ENCODE assay signal across 1 cellular context in the genomic region with DNA sequence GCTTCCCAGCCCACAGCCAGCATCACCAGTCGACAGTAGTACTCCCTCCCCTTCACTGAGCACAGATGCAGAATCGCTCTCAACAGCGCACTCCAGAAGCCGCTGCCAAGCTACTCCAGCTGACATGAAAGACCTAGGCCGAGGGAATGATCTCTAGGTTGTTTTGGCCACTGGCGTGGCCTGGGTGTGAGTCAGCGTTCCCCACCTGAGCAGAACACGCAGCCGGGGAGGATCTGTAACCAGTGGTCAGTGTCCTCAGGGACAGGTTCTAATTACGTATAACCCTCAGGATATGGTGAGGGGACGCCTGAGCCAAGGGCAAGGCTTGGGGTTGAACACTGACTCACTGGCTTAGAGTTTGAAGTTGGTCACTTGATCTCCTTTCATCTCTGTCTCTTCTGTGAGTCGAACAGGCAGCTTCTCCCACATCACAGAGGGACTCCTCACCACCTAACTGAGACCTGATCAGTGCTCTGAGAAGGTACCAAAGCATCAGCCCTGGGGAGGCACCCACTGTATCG.
TF ChIP-seq lines count a peak whose summit lies in the region.

No MANE protein-coding gene starts in this region.

TF ChIP-seq in K562, 482 proteins besides CTCF, POLR2A, EP300 and RAD21 (continued from another document and continues in another):
- TF ChIP-seq HMG20A (CRISPR knock-in tag; conservative IDR thresholded peaks at IDR 0.05) (no peak), ZEB2 (IDR thresholded peaks at IDR 0.05) (peak; percentile 75), SRF (CRISPR knock-in tag; IDR thresholded peaks at IDR 0.05) (no peak), YBX1 (IDR thresholded peaks at IDR 0.05) (no peak), ATF7 (IDR thresholded peaks at IDR 0.05) (peak; percentile 64; the same call in 1 of the 2 replicates), ARID2 (IDR thresholded peaks at IDR 0.05) (no peak), ZNF76 (CRISPR knock-in tag; IDR thresholded peaks at IDR 0.05; ENCODE audit: borderline replicate concordance) (0 out of 2 replicates have a peak, but pooled peaks have one; percentile 63), RBM17 (IDR thresholded peaks at IDR 0.05; ENCODE audit: borderline replicate concordance, low read depth, low read length) (no peak), GTF2A2 (tag; IDR thresholded peaks at IDR 0.05) (no peak), ATF1 (CRISPR knock-in tag; IDR thresholded peaks at IDR 0.05) (no peak), ATF1 (tag; IDR thresholded peaks at IDR 0.05) (no peak), STAT5A (IDR thresholded peaks at IDR 0.05; ENCODE audit: borderline replicate concordance, low read length) (no peak), NR1H2 (CRISPR knock-in tag; IDR thresholded peaks at IDR 0.05) (no peak), MCM3 (IDR thresholded peaks at IDR 0.05) (no peak), ZNF184 (CRISPR knock-in tag; IDR thresholded peaks at IDR 0.05) (no peak), EWSR1 (IDR thresholded peaks at IDR 0.05; ENCODE audit: borderline replicate concordance, low read depth, partially characterized antibody) (no peak), HDAC8 (tag; IDR thresholded peaks at IDR 0.05) (0 out of 2 replicates have a peak, but pooled peaks have one; percentile 32), FOS (IDR thresholded peaks at IDR 0.05; ENCODE audit: extremely low read depth, insufficient read length) (no peak), SRSF3 (IDR thresholded peaks at IDR 0.05; ENCODE audit: insufficient read depth, low read length) (no peak)
- TF ChIP-seq, protein P1, sequence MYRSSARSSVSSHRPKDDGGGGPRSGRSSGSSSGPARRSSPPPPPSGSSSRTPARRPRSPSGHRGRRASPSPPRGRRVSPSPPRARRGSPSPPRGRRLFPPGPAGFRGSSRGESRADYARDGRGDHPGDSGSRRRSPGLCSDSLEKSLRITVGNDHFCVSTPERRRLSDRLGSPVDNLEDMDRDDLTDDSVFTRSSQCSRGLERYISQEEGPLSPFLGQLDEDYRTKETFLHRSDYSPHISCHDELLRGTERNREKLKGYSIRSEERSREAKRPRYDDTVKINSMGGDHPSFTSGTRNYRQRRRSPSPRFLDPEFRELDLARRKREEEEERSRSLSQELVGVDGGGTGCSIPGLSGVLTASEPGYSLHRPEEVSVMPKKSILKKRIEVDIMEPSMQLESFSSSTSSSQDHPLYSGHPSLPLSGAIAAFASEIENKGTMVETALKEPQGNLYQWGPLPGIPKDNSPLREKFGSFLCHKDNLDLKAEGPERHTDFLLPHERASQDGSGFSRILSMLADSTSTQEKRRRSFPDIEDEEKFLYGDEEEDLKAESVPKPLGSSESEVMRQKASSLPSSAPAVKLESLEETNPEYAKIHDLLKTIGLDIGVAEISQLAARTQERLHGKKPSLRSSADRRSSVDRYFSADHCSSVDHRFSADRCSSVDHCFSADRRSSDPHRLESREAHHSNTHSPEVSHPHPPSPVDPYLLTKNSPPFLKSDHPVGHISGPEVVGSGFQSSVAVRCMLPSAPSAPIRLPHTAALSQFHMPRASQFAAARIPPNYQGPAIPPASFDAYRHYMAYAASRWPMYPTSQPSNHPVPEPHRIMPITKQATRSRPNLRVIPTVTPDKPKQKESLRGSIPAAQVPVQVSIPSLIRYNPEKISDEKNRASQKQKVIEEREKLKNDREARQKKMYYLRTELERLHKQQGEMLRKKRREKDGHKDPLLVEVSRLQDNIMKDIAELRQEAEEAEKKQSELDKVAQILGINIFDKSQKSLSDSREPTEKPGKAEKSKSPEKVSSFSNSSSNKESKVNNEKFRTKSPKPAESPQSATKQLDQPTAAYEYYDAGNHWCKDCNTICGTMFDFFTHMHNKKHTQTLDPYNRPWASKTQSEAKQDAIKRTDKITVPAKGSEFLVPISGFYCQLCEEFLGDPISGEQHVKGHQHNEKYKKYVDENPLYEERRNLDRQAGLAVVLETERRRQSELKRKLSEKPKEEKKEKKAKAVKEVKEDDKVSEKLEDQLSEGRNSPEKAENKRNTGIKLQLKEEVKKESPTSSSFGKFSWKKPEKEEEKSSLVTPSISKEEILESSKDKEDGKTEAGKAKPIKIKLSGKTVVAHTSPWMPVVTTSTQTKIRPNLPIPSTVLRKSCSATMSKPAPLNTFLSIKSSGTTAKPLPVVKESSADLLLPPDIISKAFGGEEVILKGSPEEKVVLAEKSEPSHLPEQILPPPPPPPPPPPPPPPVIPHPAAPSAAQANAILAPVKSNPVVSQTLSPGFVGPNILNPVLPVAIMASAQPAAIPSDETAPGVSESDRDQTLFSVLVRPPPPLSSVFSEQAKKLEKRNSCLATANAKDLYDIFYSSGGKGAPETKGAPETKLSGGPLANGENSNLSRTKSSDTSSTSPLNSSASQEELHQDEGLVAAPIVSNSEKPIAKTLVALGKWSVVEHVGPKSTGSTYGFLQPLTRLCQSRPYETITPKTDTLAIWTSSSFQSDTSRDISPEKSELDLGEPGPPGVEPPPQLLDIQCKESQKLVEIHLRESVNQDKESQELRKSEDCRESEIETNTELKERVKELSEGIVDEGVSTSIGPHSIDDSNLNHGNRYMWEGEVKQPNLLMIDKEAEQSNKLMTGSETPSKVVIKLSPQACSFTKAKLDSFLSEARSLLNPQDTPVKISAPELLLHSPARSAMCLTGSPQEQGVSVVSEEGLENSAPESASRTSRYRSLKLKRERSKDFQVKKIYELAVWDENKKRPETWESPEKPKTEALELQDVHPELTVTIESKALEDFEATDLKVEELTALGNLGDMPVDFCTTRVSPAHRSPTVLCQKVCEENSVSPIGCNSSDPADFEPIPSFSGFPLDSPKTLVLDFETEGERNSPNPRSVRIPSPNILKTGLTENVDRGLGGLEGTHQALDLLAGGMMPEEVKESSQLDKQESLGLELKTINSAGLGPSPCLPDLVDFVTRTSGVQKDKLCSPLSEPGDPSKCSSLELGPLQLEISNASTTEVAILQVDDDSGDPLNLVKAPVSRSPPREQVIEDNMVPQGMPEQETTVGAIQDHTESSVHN (IDR thresholded peaks at IDR 0.05; ENCODE audit: borderline replicate concordance in 1 of 2, low read depth in 1 of 2) = no peak
- TF ChIP-seq, protein P2, sequence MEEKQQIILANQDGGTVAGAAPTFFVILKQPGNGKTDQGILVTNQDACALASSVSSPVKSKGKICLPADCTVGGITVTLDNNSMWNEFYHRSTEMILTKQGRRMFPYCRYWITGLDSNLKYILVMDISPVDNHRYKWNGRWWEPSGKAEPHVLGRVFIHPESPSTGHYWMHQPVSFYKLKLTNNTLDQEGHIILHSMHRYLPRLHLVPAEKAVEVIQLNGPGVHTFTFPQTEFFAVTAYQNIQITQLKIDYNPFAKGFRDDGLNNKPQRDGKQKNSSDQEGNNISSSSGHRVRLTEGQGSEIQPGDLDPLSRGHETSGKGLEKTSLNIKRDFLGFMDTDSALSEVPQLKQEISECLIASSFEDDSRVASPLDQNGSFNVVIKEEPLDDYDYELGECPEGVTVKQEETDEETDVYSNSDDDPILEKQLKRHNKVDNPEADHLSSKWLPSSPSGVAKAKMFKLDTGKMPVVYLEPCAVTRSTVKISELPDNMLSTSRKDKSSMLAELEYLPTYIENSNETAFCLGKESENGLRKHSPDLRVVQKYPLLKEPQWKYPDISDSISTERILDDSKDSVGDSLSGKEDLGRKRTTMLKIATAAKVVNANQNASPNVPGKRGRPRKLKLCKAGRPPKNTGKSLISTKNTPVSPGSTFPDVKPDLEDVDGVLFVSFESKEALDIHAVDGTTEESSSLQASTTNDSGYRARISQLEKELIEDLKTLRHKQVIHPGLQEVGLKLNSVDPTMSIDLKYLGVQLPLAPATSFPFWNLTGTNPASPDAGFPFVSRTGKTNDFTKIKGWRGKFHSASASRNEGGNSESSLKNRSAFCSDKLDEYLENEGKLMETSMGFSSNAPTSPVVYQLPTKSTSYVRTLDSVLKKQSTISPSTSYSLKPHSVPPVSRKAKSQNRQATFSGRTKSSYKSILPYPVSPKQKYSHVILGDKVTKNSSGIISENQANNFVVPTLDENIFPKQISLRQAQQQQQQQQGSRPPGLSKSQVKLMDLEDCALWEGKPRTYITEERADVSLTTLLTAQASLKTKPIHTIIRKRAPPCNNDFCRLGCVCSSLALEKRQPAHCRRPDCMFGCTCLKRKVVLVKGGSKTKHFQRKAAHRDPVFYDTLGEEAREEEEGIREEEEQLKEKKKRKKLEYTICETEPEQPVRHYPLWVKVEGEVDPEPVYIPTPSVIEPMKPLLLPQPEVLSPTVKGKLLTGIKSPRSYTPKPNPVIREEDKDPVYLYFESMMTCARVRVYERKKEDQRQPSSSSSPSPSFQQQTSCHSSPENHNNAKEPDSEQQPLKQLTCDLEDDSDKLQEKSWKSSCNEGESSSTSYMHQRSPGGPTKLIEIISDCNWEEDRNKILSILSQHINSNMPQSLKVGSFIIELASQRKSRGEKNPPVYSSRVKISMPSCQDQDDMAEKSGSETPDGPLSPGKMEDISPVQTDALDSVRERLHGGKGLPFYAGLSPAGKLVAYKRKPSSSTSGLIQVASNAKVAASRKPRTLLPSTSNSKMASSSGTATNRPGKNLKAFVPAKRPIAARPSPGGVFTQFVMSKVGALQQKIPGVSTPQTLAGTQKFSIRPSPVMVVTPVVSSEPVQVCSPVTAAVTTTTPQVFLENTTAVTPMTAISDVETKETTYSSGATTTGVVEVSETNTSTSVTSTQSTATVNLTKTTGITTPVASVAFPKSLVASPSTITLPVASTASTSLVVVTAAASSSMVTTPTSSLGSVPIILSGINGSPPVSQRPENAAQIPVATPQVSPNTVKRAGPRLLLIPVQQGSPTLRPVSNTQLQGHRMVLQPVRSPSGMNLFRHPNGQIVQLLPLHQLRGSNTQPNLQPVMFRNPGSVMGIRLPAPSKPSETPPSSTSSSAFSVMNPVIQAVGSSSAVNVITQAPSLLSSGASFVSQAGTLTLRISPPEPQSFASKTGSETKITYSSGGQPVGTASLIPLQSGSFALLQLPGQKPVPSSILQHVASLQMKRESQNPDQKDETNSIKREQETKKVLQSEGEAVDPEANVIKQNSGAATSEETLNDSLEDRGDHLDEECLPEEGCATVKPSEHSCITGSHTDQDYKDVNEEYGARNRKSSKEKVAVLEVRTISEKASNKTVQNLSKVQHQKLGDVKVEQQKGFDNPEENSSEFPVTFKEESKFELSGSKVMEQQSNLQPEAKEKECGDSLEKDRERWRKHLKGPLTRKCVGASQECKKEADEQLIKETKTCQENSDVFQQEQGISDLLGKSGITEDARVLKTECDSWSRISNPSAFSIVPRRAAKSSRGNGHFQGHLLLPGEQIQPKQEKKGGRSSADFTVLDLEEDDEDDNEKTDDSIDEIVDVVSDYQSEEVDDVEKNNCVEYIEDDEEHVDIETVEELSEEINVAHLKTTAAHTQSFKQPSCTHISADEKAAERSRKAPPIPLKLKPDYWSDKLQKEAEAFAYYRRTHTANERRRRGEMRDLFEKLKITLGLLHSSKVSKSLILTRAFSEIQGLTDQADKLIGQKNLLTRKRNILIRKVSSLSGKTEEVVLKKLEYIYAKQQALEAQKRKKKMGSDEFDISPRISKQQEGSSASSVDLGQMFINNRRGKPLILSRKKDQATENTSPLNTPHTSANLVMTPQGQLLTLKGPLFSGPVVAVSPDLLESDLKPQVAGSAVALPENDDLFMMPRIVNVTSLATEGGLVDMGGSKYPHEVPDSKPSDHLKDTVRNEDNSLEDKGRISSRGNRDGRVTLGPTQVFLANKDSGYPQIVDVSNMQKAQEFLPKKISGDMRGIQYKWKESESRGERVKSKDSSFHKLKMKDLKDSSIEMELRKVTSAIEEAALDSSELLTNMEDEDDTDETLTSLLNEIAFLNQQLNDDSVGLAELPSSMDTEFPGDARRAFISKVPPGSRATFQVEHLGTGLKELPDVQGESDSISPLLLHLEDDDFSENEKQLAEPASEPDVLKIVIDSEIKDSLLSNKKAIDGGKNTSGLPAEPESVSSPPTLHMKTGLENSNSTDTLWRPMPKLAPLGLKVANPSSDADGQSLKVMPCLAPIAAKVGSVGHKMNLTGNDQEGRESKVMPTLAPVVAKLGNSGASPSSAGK (IDR thresholded peaks at IDR 0.05) = peak; percentile 73
- TF ChIP-seq, protein P3, sequence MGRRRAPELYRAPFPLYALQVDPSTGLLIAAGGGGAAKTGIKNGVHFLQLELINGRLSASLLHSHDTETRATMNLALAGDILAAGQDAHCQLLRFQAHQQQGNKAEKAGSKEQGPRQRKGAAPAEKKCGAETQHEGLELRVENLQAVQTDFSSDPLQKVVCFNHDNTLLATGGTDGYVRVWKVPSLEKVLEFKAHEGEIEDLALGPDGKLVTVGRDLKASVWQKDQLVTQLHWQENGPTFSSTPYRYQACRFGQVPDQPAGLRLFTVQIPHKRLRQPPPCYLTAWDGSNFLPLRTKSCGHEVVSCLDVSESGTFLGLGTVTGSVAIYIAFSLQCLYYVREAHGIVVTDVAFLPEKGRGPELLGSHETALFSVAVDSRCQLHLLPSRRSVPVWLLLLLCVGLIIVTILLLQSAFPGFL (CRISPR knock-in tag; IDR thresholded peaks at IDR 0.05) = no peak
- TF ChIP-seq, protein P4, sequence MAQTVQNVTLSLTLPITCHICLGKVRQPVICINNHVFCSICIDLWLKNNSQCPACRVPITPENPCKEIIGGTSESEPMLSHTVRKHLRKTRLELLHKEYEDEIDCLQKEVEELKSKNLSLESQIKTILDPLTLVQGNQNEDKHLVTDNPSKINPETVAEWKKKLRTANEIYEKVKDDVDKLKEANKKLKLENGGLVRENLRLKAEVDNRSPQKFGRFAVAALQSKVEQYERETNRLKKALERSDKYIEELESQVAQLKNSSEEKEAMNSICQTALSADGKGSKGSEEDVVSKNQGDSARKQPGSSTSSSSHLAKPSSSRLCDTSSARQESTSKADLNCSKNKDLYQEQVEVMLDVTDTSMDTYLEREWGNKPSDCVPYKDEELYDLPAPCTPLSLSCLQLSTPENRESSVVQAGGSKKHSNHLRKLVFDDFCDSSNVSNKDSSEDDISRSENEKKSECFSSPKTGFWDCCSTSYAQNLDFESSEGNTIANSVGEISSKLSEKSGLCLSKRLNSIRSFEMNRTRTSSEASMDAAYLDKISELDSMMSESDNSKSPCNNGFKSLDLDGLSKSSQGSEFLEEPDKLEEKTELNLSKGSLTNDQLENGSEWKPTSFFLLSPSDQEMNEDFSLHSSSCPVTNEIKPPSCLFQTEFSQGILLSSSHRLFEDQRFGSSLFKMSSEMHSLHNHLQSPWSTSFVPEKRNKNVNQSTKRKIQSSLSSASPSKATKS (CRISPR knock-in tag; IDR thresholded peaks at IDR 0.05) = no peak
